ENCODE assay signal across 31 cellular contexts in the genomic region with DNA sequence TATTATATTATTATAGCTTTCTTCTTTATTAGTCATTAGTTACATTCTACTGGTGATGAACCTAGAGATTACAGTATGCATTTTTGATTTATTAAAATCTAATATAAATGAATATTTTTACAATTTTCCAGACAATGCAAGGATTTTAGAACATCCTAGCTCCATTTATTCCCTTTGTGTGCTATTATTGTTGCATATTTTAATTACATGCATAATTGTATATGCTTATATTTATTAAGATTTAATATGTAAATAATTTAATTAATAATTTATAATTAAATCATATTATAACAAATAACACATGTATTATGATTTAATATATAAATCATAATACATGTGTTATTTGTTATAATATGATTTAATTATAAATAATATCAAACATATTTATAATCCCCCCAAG. TPM values are rescaled to one million over a fixed set of nuclear protein-coding genes. Genes with fewer than 3 reads are reported as not detected.
"Had no signal": no experiment of that assay in that cellular context is flagged by ENCODE, and none has a peak within 500 bp of the region (broad histone marks: within the 10 kb centered on the region; RNA-seq: fewer than 3 reads in every experiment).

No MANE protein-coding gene starts in this region.

- H3K4me1 ChIP-seq: neural progenitor cell, right lobe of liver, suprapubic skin, tibial nerve, uterus had no signal

- H3K27me3 ChIP-seq: neutrophil, right atrium auricular region, right lobe of liver, tibial nerve, uterus had no signal

- H3K4me3 ChIP-seq: left ventricle myocardium inferior, lung, neural progenitor cell, right atrium auricular region, right lobe of liver, suprapubic skin, thoracic aorta, tibial nerve, uterus had no signal

- H3K9me3 ChIP-seq: neutrophil, right lobe of liver, suprapubic skin, thoracic aorta, uterus had no signal

- DNase-seq: hypothalamus; immature natural killer cell; left ventricle myocardium inferior; naive B cell; natural killer cell; nephron progenitor cell; occipital lobe; right lobe of liver; stimulated activated CD4-positive, alpha-beta T cell treated with anti-CD3 and anti-CD28 coated beads, Interleukin-12 subunit alpha, Interleukin-12 subunit beta, amount 100 ng/mL, for 4 hours; stimulated activated CD4-positive, alpha-beta T cell treated with anti-CD3 and anti-CD28 coated beads, Interleukin-15, amount 100 ng/mL, for 24 hours; stimulated activated CD4-positive, alpha-beta T cell treated with anti-CD3 and anti-CD28 coated beads, Interleukin-2, amount 100 ng/mL, for 24 hours; stimulated activated CD4-positive, alpha-beta T cell treated with anti-CD3 and anti-CD28 coated beads, Interleukin-4, amount 100 ng/mL, for 1 hour; stimulated activated naive B cell treated with anti-CD40 and anti-IgM and Interleukin-4, amounts not matched to agents 10 μg/mL and 1 μg/mL and 100 μg/mL, for 72 hours; uterus had no signal

- ATAC-seq: natural killer cell; stimulated activated naive B cell treated with anti-CD40 and anti-IgM and Interleukin-4, amounts not matched to agents 10 μg/mL and 1 μg/mL and 100 μg/mL, for 72 hours had no signal

- H3K9ac ChIP-seq: neural progenitor cell had no signal

- H3K27ac ChIP-seq: left ventricle myocardium inferior, neural progenitor cell, right atrium auricular region, right lobe of liver, suprapubic skin, thoracic aorta, tibial nerve, uterus had no signal

- H3K36me3 ChIP-seq: left ventricle myocardium inferior, neural progenitor cell, neutrophil, right atrium auricular region, right lobe of liver, suprapubic skin, thoracic aorta, tibial nerve, uterus had no signal

- FAIRE-seq: islet of Langerhans had no signal

RNA-seq across cellular contexts. Expression of a gene that starts 24.7 kb away (rescaled TPM):
- total RNA-seq: kidney epithelial cell, left ventricle myocardium inferior, lower leg skin, mesothelial cell of epicardium, occipital lobe, osteocyte, progenitor cell of endocrine pancreas, pulmonary artery endothelial cell, renal cortical epithelial cell, right atrium auricular region, right lobe of liver, skeletal muscle tissue, suprapubic skin, thoracic aorta, tibial nerve, ureter, uterus had no signal

RNA-seq across cellular contexts. Expression of a gene that starts 29.7 kb away (rescaled TPM):
- total RNA-seq: kidney epithelial cell, left ventricle myocardium inferior, mesothelial cell of epicardium, occipital lobe, osteocyte, progenitor cell of endocrine pancreas, pulmonary artery endothelial cell, renal cortical epithelial cell, right atrium auricular region, thoracic aorta, tibial nerve, ureter had no signal
